22 cellular contexts compared by ENCODE assay signal in the genomic region with DNA sequence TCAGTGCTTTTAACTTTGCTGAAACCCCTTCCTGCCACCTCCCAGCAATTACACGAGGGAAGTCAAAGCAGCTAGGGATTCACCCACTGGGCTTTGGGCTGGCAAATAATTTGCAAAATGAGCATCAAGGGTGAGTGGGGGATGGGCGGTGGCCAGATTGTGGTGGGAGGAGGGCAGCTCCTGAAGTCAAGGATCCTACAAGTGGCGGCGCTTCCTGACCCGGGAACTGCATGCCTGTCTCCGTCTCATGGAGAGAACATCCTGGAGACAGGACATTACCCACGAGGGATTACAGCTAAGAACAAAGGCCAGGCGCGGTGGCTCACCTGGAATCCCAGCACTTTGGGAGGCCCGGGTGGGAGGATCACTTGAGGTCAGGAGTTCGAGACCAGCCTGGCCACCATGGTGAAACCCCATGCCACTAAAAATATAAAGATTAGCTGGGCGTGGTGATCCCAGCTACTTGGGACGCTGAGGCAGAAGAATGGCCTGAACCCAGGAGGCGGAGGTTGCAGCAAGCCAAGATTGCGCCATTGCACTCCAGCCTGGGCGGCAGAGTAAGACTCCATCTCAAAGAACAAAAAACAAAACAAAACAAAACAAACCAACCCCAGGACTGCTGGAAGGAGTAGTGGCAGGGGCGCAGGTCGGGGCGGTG. TPM values are rescaled to one million over a fixed set of nuclear protein-coding genes. Genes with fewer than 3 reads are reported as not detected.
DNase-seq lines count a peak whose midpoint lies in the region; ATAC-seq lines count a peak whose summit lies in the region.
"Had no signal": no experiment of that assay in that cellular context is flagged by ENCODE, and none has a peak within 500 bp of the region (broad histone marks: within the 10 kb centered on the region; RNA-seq: fewer than 3 reads in every experiment).

No MANE protein-coding gene starts in this region.

- peaks cover 17 to 31% of the 10 kb centered on the region in 2 donors for H3K27me3 Mint-ChIP-seq in natural killer cell treated with Interleukin-12 subunit alpha and Interleukin-12 subunit beta and Interleukin-15 and Interleukin-18, amount 100 ng/mL, for 72 hours
- H3K27me3 Mint-ChIP-seq in stimulated activated naive B cell treated with anti-CD40 and anti-IgM and Interleukin-4, amounts not matched to agents 10 μg/mL and 1 μg/mL and 100 μg/mL, for 72 hours, result peaks cover 50 to 65% of the 10 kb centered on the region in 2 donors

- H3K4me3 Mint-ChIP-seq in natural killer cell treated with Interleukin-12 subunit alpha and Interleukin-12 subunit beta and Interleukin-15 and Interleukin-18, amount 100 ng/mL, for 72 hours, result peak overlapping the region; percentile 48
- H3K4me3 Mint-ChIP-seq in stimulated activated naive B cell treated with anti-CD40 and anti-IgM and Interleukin-4, amounts not matched to agents 10 μg/mL and 1 μg/mL and 100 μg/mL, for 72 hours, result peak overlapping the region in 1 of 2 donors; percentile 16
- H3K4me3 Mint-ChIP-seq: stimulated activated effector memory CD8-positive, alpha-beta T cell treated with anti-CD3 and anti-CD28 coated beads, Interleukin-12 subunit alpha, Interleukin-12 subunit beta, amount 100 ng/mL, for 72 hours had no signal

- no peak for ATAC-seq in natural killer cell treated with Interleukin-12 subunit alpha and Interleukin-12 subunit beta and Interleukin-15 and Interleukin-18, amount 100 ng/mL, for 72 hours
- no peak for ATAC-seq in GM19467 (IDR thresholded peaks at IDR 0.05; ENCODE audit: unreplicated experiment)
- no peak for ATAC-seq in stimulated activated naive B cell treated with anti-CD40 and anti-IgM and Interleukin-4, amounts not matched to agents 10 μg/mL and 1 μg/mL and 100 μg/mL, for 72 hours (replicated peaks)
- ATAC-seq: GM12878; K562; pancreas; stimulated activated effector memory CD8-positive, alpha-beta T cell treated with anti-CD3 and anti-CD28 coated beads, Interleukin-12 subunit alpha, Interleukin-12 subunit beta, amount 100 ng/mL, for 72 hours had no signal

- H3K27ac Mint-ChIP-seq in natural killer cell treated with Interleukin-12 subunit alpha and Interleukin-12 subunit beta and Interleukin-15 and Interleukin-18, amount 100 ng/mL, for 72 hours, result no peak overlapping the region
- H3K27ac Mint-ChIP-seq in stimulated activated naive B cell treated with anti-CD40 and anti-IgM and Interleukin-4, amounts not matched to agents 10 μg/mL and 1 μg/mL and 100 μg/mL, for 72 hours, result no peak overlapping the region
- H3K27ac Mint-ChIP-seq: stimulated activated effector memory CD8-positive, alpha-beta T cell treated with anti-CD3 and anti-CD28 coated beads, Interleukin-12 subunit alpha, Interleukin-12 subunit beta, amount 100 ng/mL, for 72 hours had no signal

- DNase-seq in activated T-cell treated with anti-CD3 and anti-CD28 coated beads, Interleukin-2, amount 50 U/mL, for 1 hour, result peak; percentile 12
- DNase-seq in activated T-cell treated with anti-CD3 and anti-CD28 coated beads, Interleukin-2, amount 50 U/mL, for 48 hours, result no peak
- DNase-seq in stimulated activated CD4-positive, alpha-beta T cell treated with anti-CD3 and anti-CD28 coated beads, Interleukin-1b, Interleukin-23, amount 100 ng/mL, for 48 hours, result peak; percentile 0
- DNase-seq in stimulated activated CD4-positive, alpha-beta T cell treated with anti-CD3 and anti-CD28 coated beads, Interleukin-4, amount 100 ng/mL, for 4 hours, result no peak
- peak; percentile 53 for DNase-seq in natural killer cell treated with Interleukin-12 subunit alpha and Interleukin-12 subunit beta and Interleukin-15 and Interleukin-18, amount 100 ng/mL, for 72 hours (ENCODE audit: low spot score)
- no peak for DNase-seq in effector CD4-positive, alpha-beta T cell
- DNase-seq in stimulated activated naive B cell treated with anti-CD40 and anti-IgM and Interleukin-4, amounts not matched to agents 10 μg/mL and 1 μg/mL and 100 μg/mL, for 72 hours, result no peak
- DNase-seq: activated CD4-positive, alpha-beta T cell treated with anti-CD3 and anti-CD28 coated beads, Interleukin-2, amount 50 U/mL, for 48 hours; amniotic stem cell; cortex of kidney; DMS79 treated with DMSO at 0.1 percent for 48 hours; mesenchymal stem cell; MM.1S; NCI-H1417 treated with DMSO at 0.1 percent for 48 hours; NCI-H2107; NCI-H510A treated with DMSO at 0.1 percent for 48 hours; NK-92 treated with Interleukin-12 subunit alpha and Interleukin-12 subunit beta, amount 100 ng/mL, for 24 hours had no signal

- H3K36me3 Mint-ChIP-seq in natural killer cell treated with Interleukin-12 subunit alpha and Interleukin-12 subunit beta and Interleukin-15 and Interleukin-18, amount 100 ng/mL, for 72 hours, result peaks cover 15% of the 10 kb centered on the region
- peaks cover 2 to 6% of the 10 kb centered on the region in 2 donors for H3K36me3 Mint-ChIP-seq in stimulated activated naive B cell treated with anti-CD40 and anti-IgM and Interleukin-4, amounts not matched to agents 10 μg/mL and 1 μg/mL and 100 μg/mL, for 72 hours
- H3K36me3 Mint-ChIP-seq: stimulated activated effector memory CD8-positive, alpha-beta T cell treated with anti-CD3 and anti-CD28 coated beads, Interleukin-12 subunit alpha, Interleukin-12 subunit beta, amount 100 ng/mL, for 72 hours had no signal

- H3K4me1 Mint-ChIP-seq in natural killer cell treated with Interleukin-12 subunit alpha and Interleukin-12 subunit beta and Interleukin-15 and Interleukin-18, amount 100 ng/mL, for 72 hours (ENCODE audit: low read depth in 2 of 2), result peaks cover 4 to 6% of the 10 kb centered on the region in 2 donors
- H3K4me1 Mint-ChIP-seq in stimulated activated naive B cell treated with anti-CD40 and anti-IgM and Interleukin-4, amounts not matched to agents 10 μg/mL and 1 μg/mL and 100 μg/mL, for 72 hours, result peaks cover 3 to 8% of the 10 kb centered on the region in 2 donors
- H3K4me1 Mint-ChIP-seq: stimulated activated effector memory CD8-positive, alpha-beta T cell treated with anti-CD3 and anti-CD28 coated beads, Interleukin-12 subunit alpha, Interleukin-12 subunit beta, amount 100 ng/mL, for 72 hours had no signal

- H3K9me3 Mint-ChIP-seq in natural killer cell treated with Interleukin-12 subunit alpha and Interleukin-12 subunit beta and Interleukin-15 and Interleukin-18, amount 100 ng/mL, for 72 hours, result peaks cover 5% of the 10 kb centered on the region
- H3K9me3 Mint-ChIP-seq in stimulated activated naive B cell treated with anti-CD40 and anti-IgM and Interleukin-4, amounts not matched to agents 10 μg/mL and 1 μg/mL and 100 μg/mL, for 72 hours, result peaks cover 10 to 11% of the 10 kb centered on the region in 2 donors

RNA-seq across cellular contexts. Expression of a gene that starts 12.9 kb away (rescaled TPM):
- under 1 TPM; 0.40 to 0.56 TPM for total RNA-seq in natural killer cell treated with Interleukin-12 subunit alpha and Interleukin-12 subunit beta and Interleukin-15 and Interleukin-18, amount 100 ng/mL, for 72 hours

Comparison
In these comparisons a context has a peak if more than half of its experiments do, and no peak if none do; other contexts are left out.
1. DNase-seq: peak in activated T-cell treated with anti-CD3 and anti-CD28 coated beads, Interleukin-2, amount 50 U/mL, for 1 hour (single experiment), stimulated activated CD4-positive, alpha-beta T cell treated with anti-CD3 and anti-CD28 coated beads, Interleukin-1b, Interleukin-23, amount 100 ng/mL, for 48 hours (single experiment) and natural killer cell treated with Interleukin-12 subunit alpha and Interleukin-12 subunit beta and Interleukin-15 and Interleukin-18, amount 100 ng/mL, for 72 hours (single experiment); none in activated T-cell treated with anti-CD3 and anti-CD28 coated beads, Interleukin-2, amount 50 U/mL, for 48 hours (0 of 2), stimulated activated CD4-positive, alpha-beta T cell treated with anti-CD3 and anti-CD28 coated beads, Interleukin-4, amount 100 ng/mL, for 4 hours (0 of 2), effector CD4-positive, alpha-beta T cell (single experiment) and stimulated activated naive B cell treated with anti-CD40 and anti-IgM and Interleukin-4, amounts not matched to agents 10 μg/mL and 1 μg/mL and 100 μg/mL, for 72 hours (single experiment).